In the genomic region with DNA sequence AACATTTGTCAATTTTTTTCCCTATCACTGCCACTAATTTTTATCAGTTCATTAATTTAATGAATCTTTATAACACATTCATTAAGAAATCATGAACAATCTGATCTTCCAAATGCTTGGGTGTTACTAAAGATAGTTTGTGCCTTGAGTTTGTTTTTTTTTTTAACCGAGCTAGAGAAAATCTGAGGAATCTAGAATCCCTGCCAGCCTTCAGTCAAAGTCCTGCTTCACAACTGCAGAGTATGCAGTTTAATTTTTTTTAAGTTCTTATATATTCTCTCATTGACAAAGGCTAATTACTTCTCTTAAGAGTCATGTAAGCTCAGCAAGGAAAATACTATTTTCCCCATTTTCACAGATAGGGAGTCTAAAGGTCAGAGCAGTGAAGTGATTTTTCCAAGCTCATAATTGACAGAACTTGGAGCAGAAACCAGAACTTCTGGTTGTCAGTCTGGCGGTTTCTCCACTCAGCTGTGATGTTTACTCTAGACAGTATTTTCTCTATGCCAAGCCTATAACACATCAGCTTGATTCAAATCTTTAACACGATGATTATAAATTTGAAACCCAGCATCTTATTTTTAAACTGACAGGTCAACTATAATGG, we compare ENCODE assay signal across 18 cellular contexts. TPM values are rescaled to one million over a fixed set of nuclear protein-coding genes. Genes with fewer than 3 reads are reported as not detected.
DNase-seq lines count a peak whose midpoint lies in the region; TF ChIP-seq lines count a peak whose summit lies in the region.
"Had no signal": no experiment of that assay in that cellular context is flagged by ENCODE, and none has a peak within 500 bp of the region (broad histone marks: within the 10 kb centered on the region; RNA-seq: fewer than 3 reads in every experiment).

No MANE protein-coding gene starts in this region.

- H3K4me3 Mint-ChIP-seq in MCF 10A (ENCODE audit: unreplicated experiment) (no peak overlapping the region), mesothelial cell of epicardium (no peak overlapping the region)
- H3K4me3 Mint-ChIP-seq: activated B cell treated with CpG ODN at 0.5 μM for 24 hours; activated CD4-positive, alpha-beta memory T cell treated with anti-CD3 and anti-CD28 coated beads, Interleukin-2, amount 10 ng/mL, durations not matched to agents 7 days and 5 days; neural progenitor cell had no signal

- H3K27me3 Mint-ChIP-seq in MCF 10A (ENCODE audit: insufficient read depth, unreplicated experiment) (no peaks in the 10 kb centered on the region), mesothelial cell of epicardium (ENCODE audit: low read depth) (no peaks in the 10 kb centered on the region)
- H3K27me3 Mint-ChIP-seq: activated CD4-positive, alpha-beta memory T cell treated with anti-CD3 and anti-CD28 coated beads, Interleukin-2, amount 10 ng/mL, durations not matched to agents 7 days and 5 days had no signal

- DNase-seq in T47D (ENCODE audit: low read depth in 1 of 2, low spot score in 1 of 2): peak; percentile 50 to 89
- no peak for DNase-seq in MCF 10A (ENCODE audit: unreplicated experiment)
- peak; percentile 62 for DNase-seq in choroid plexus epithelial cell (ENCODE audit: low read depth)
- no peak for DNase-seq in mesothelial cell of epicardium (ENCODE audit: low spot score in 2 of 2, unreplicated experiment in 2 of 2)
- DNase-seq in tibial artery: no peak
- DNase-seq in stimulated activated CD8-positive, alpha-beta memory T cell treated with anti-CD3 and anti-CD28 coated beads, Interleukin-4, amount 100 ng/mL, for 48 hours: no peak
- no peak for DNase-seq in GF-D8 (lab: John Stamatoyannopoulos, UW)
- no peak for DNase-seq in activated T-cell treated with anti-CD3 and anti-CD28 coated beads, Interleukin-2, amount 50 U/mL, for 1 hour
- DNase-seq: activated B cell treated with CpG ODN at 0.5 μM for 24 hours; activated CD4-positive, alpha-beta memory T cell treated with anti-CD3 and anti-CD28 coated beads, Interleukin-2, amount 10 ng/mL, durations not matched to agents 7 days and 5 days; caudate nucleus; dorsolateral prefrontal cortex; midbrain; NCI-H146; NCI-H226; T-helper 2 cell had no signal

- in situ Hi-C loops in T47D (cut with HindIII; ENCODE audit: low pct_unique_long_range_greater_than_20kb, low sequenced_read_pairs): no loop called here

- CTCF ChIA-PET in MCF 10A (lab: Yijun Ruan, JAX): interaction anchor here (0.6 kb wide), 2 partner anchors 11 to 25 kb away, joined by 3 read pairs; no protein-coding TSS in a partner anchor

- POLR2A ChIA-PET in MCF 10A (lab: Yijun Ruan, JAX): interaction anchor here (1.0 to 1.3 kb wide), 2 partner anchors 24 to 56 kb away, joined by 3 to 4 read pairs; no protein-coding TSS in a partner anchor

- intact Hi-C loops in MCF 10A (cut with micrococcal nuclease) (no loop called here), tibial artery (cut with DNase I; ENCODE audit: low total_unique reads) (no loop called here)

- H3K9me3 ChIP-seq in tibial artery: no peaks in the 10 kb centered on the region
- H3K9me3 ChIP-seq: BLaER1 treated with 17β-estradiol and CSF1 and Interleukin-3, amounts not matched to agents 10 nM and 100 nM had no signal

- TF ChIP-seq CTCF in MCF 10A (IDR thresholded peaks at IDR 0.05; ENCODE audit: unreplicated experiment) (no peak), choroid plexus epithelial cell (conservative IDR thresholded peaks at IDR 0.05; ENCODE audit: low read depth, low read length) (no peak), mesothelial cell of epicardium (IDR thresholded peaks at IDR 0.05; ENCODE audit: unreplicated experiment) (no peak), tibial artery (IDR thresholded peaks at IDR 0.05) (no peak)

- no peaks in the 10 kb centered on the region for H3K9me3 Mint-ChIP-seq in MCF 10A (ENCODE audit: unreplicated experiment)
- H3K9me3 Mint-ChIP-seq in mesothelial cell of epicardium: peaks cover 9% of the 10 kb centered on the region
- H3K9me3 Mint-ChIP-seq: activated B cell treated with CpG ODN at 0.5 μM for 24 hours had no signal

- H3K4me3 ChIP-seq in choroid plexus epithelial cell (ENCODE audit: low read depth, low read length) (no peak overlapping the region), tibial artery (no peak overlapping the region)
- H3K4me3 ChIP-seq: BLaER1 treated with 17β-estradiol and CSF1 and Interleukin-3, amounts not matched to agents 10 nM and 100 nM; dorsolateral prefrontal cortex; neural progenitor cell had no signal

- no peaks in the 10 kb centered on the region for H3K27me3 ChIP-seq in tibial artery
- H3K27me3 ChIP-seq: BLaER1 treated with 17β-estradiol and CSF1 and Interleukin-3, amounts not matched to agents 10 nM and 100 nM; dorsolateral prefrontal cortex; neural progenitor cell had no signal

- peak overlapping the region; percentile 1 to 30 for H3K27ac ChIP-seq in tibial artery
- H3K27ac ChIP-seq: BLaER1 treated with 17β-estradiol and CSF1 and Interleukin-3, amounts not matched to agents 10 nM and 100 nM; neural progenitor cell had no signal

- no peaks in the 10 kb centered on the region for H3K36me3 ChIP-seq in tibial artery
- H3K36me3 ChIP-seq: BLaER1 treated with 17β-estradiol and CSF1 and Interleukin-3, amounts not matched to agents 10 nM and 100 nM; neural progenitor cell had no signal

- H3K27ac Mint-ChIP-seq in MCF 10A (ENCODE audit: low read depth, unreplicated experiment) (no peak overlapping the region), mesothelial cell of epicardium (peak overlapping the region; percentile 60)
- H3K27ac Mint-ChIP-seq: activated B cell treated with CpG ODN at 0.5 μM for 24 hours; activated CD4-positive, alpha-beta memory T cell treated with anti-CD3 and anti-CD28 coated beads, Interleukin-2, amount 10 ng/mL, durations not matched to agents 7 days and 5 days; neural progenitor cell had no signal

- BruUV-seq in MCF 10A (replicated peaks; lab: Mats Ljungman, UMichigan): no TSS peak

- no peaks in the 10 kb centered on the region for H3K36me3 Mint-ChIP-seq in MCF 10A (ENCODE audit: insufficient read depth, unreplicated experiment)
- no peaks in the 10 kb centered on the region for H3K36me3 Mint-ChIP-seq in mesothelial cell of epicardium

- H3K4me1 Mint-ChIP-seq in MCF 10A (ENCODE audit: insufficient read depth, unreplicated experiment): peaks cover 9% of the 10 kb centered on the region
- peaks cover 20% of the 10 kb centered on the region for H3K4me1 Mint-ChIP-seq in mesothelial cell of epicardium
- H3K4me1 Mint-ChIP-seq: activated B cell treated with CpG ODN at 0.5 μM for 24 hours had no signal

- peaks cover 0 to 29% (median 16%) of the 10 kb centered on the region in 4 donors for H3K4me1 ChIP-seq in tibial artery
- H3K4me1 ChIP-seq: BLaER1 treated with 17β-estradiol and CSF1 and Interleukin-3, amounts not matched to agents 10 nM and 100 nM; neural progenitor cell had no signal

RNA-seq across cellular contexts. Expression of gene TNIK, which starts 55.7 kb away (rescaled TPM):
- total RNA-seq in MCF 10A (2022): 3.4 and 4.3 TPM in 2 replicates
- total RNA-seq in mesothelial cell of epicardium: 7.3 to 9.3 TPM (median 8.8 TPM) in 3 replicates

Comparison
In these comparisons a context has a peak if more than half of its experiments do, and no peak if none do; other contexts are left out.
1. DNase-seq: peak in T47D (2 of 2) and choroid plexus epithelial cell (single experiment); none in MCF 10A (single experiment), mesothelial cell of epicardium (0 of 2), tibial artery (0 of 2), stimulated activated CD8-positive, alpha-beta memory T cell treated with anti-CD3 and anti-CD28 coated beads, Interleukin-4, amount 100 ng/mL, for 48 hours (single experiment), GF-D8 (single experiment) and activated T-cell treated with anti-CD3 and anti-CD28 coated beads, Interleukin-2, amount 50 U/mL, for 1 hour (single experiment).